Comparison of ENCODE assay signal across 1 cellular context in genomic region chr20:63706852-63707557, GRCh38.
TF ChIP-seq lines count a peak whose summit lies in the region.

No MANE protein-coding gene starts in this region.

TF ChIP-seq in HepG2, 621 proteins besides CTCF, POLR2A, EP300 and RAD21 (continued from another document and continues in another):
- TF ChIP-seq DBP (CRISPR knock-in tag; IDR thresholded peaks at IDR 0.05; ENCODE audit: not compliant biosample characterization) (no peak), RARA (CRISPR knock-in tag; IDR thresholded peaks at IDR 0.05) (peak; percentile 53; the same call in 1 of the 2 replicates), ARNT (IDR thresholded peaks at IDR 0.05) (no peak), ZNF558 (CRISPR knock-in tag; IDR thresholded peaks at IDR 0.05; ENCODE audit: borderline replicate concordance) (0 out of 2 replicates have a peak, but pooled peaks have one; percentile 19), MED13 (CRISPR knock-in tag; IDR thresholded peaks at IDR 0.05) (no peak), SMAD9 (CRISPR knock-in tag; IDR thresholded peaks at IDR 0.05) (0 out of 2 replicates have a peak, but pooled peaks have one; percentile 17), FOXA1 (IDR thresholded peaks at IDR 0.05) (no peak), FOXA1 (CRISPR knock-in tag; IDR thresholded peaks at IDR 0.05) (peak; percentile 60), ETV5 (CRISPR knock-in tag; IDR thresholded peaks at IDR 0.05; ENCODE audit: borderline replicate concordance) (no peak; the same call in 1 of the 2 replicates), FOXP1 (IDR thresholded peaks at IDR 0.05) (no peak), FOXP1 (CRISPR knock-in tag; IDR thresholded peaks at IDR 0.05) (no peak), SP140L (CRISPR knock-in tag; IDR thresholded peaks at IDR 0.05; ENCODE audit: borderline replicate concordance) (no peak), NCOR1 (IDR thresholded peaks at IDR 0.05; ENCODE audit: borderline replicate concordance, low read length) (peak; percentile 0; the same call in 1 of the 2 replicates), HOXA3 (CRISPR knock-in tag; IDR thresholded peaks at IDR 0.05) (peak; percentile 68; the same call in 1 of the 2 replicates), ZNF138 (CRISPR knock-in tag; IDR thresholded peaks at IDR 0.05; ENCODE audit: low read depth) (no peak), GABPB1 (CRISPR knock-in tag; IDR thresholded peaks at IDR 0.05) (peak; percentile 39; the same call in 1 of the 2 replicates), AKAP8 (CRISPR knock-in tag; IDR thresholded peaks at IDR 0.05) (peak; percentile 88), ATF3 (CRISPR knock-in tag; IDR thresholded peaks at IDR 0.05) (no peak; the same call in 1 of the 2 replicates), KAT7 (CRISPR knock-in tag; IDR thresholded peaks at IDR 0.05; ENCODE audit: borderline replicate concordance) (no peak), MZF1 (CRISPR knock-in tag; IDR thresholded peaks at IDR 0.05; ENCODE audit: borderline replicate concordance) (no peak), PCBP2 (optimal IDR thresholded peaks at IDR 0.05; ENCODE audit: low read depth, low read length, poor library complexity, severe bottlenecking) (no peak), MED8 (CRISPR knock-in tag; IDR thresholded peaks at IDR 0.05; ENCODE audit: insufficient replicate concordance) (no peak), FOXA3 (CRISPR knock-in tag; IDR thresholded peaks at IDR 0.05) (peak; percentile 46; the same call in 1 of the 2 replicates), JUNB (CRISPR knock-in tag; IDR thresholded peaks at IDR 0.05; ENCODE audit: borderline replicate concordance) (no peak), HOXA7 (CRISPR knock-in tag; IDR thresholded peaks at IDR 0.05) (no peak), ZNF260 (CRISPR knock-in tag; IDR thresholded peaks at IDR 0.05; ENCODE audit: borderline replicate concordance, low read depth) (no peak), ZHX1 (CRISPR knock-in tag; IDR thresholded peaks at IDR 0.05; ENCODE audit: low read depth) (0 out of 2 replicates have a peak, but pooled peaks have one; percentile 89), STAT6 (CRISPR knock-in tag; IDR thresholded peaks at IDR 0.05; ENCODE audit: borderline replicate concordance) (no peak), NFYB (CRISPR knock-in tag; IDR thresholded peaks at IDR 0.05) (no peak), RNF219 (CRISPR knock-in tag; IDR thresholded peaks at IDR 0.05) (no peak), ZNF670 (CRISPR knock-in tag; IDR thresholded peaks at IDR 0.05; ENCODE audit: borderline replicate concordance) (0 out of 2 replicates have a peak, but pooled peaks have one; percentile 31), ZBTB34 (CRISPR knock-in tag; IDR thresholded peaks at IDR 0.05) (no peak), ARNTL (CRISPR knock-in tag; IDR thresholded peaks at IDR 0.05) (peak; percentile 53; the same call in 1 of the 2 replicates), ZBTB7A (CRISPR knock-in tag; IDR thresholded peaks at IDR 0.05) (no peak), GLMP (CRISPR knock-in tag; IDR thresholded peaks at IDR 0.05; ENCODE audit: borderline replicate concordance) (0 out of 2 replicates have a peak, but pooled peaks have one; percentile 21), GTF2F1 (IDR thresholded peaks at IDR 0.05; ENCODE audit: low read length) (no peak), ZNF672 (CRISPR knock-in tag; IDR thresholded peaks at IDR 0.05) (no peak), ZNF143 (CRISPR knock-in tag; IDR thresholded peaks at IDR 0.05) (no peak; the same call in 1 of the 2 replicates), ZNF251 (CRISPR knock-in tag; IDR thresholded peaks at IDR 0.05) (0 out of 2 replicates have a peak, but pooled peaks have one; percentile 39), ZNF460 (CRISPR knock-in tag; IDR thresholded peaks at IDR 0.05; ENCODE audit: borderline replicate concordance) (peak; percentile 9)
- TF ChIP-seq, protein P1, sequence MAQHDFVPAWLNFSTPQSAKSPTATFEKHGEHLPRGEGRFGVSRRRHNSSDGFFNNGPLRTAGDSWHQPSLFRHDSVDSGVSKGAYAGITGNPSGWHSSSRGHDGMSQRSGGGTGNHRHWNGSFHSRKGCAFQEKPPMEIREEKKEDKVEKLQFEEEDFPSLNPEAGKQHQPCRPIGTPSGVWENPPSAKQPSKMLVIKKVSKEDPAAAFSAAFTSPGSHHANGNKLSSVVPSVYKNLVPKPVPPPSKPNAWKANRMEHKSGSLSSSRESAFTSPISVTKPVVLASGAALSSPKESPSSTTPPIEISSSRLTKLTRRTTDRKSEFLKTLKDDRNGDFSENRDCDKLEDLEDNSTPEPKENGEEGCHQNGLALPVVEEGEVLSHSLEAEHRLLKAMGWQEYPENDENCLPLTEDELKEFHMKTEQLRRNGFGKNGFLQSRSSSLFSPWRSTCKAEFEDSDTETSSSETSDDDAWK (CRISPR knock-in tag; IDR thresholded peaks at IDR 0.05) = no peak
- TF ChIP-seq, protein P2, sequence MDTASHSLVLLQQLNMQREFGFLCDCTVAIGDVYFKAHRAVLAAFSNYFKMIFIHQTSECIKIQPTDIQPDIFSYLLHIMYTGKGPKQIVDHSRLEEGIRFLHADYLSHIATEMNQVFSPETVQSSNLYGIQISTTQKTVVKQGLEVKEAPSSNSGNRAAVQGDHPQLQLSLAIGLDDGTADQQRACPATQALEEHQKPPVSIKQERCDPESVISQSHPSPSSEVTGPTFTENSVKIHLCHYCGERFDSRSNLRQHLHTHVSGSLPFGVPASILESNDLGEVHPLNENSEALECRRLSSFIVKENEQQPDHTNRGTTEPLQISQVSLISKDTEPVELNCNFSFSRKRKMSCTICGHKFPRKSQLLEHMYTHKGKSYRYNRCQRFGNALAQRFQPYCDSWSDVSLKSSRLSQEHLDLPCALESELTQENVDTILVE (CRISPR knock-in tag; IDR thresholded peaks at IDR 0.05) = 0 out of 2 replicates have a peak, but pooled peaks have one; percentile 64
- TF ChIP-seq, protein P3, sequence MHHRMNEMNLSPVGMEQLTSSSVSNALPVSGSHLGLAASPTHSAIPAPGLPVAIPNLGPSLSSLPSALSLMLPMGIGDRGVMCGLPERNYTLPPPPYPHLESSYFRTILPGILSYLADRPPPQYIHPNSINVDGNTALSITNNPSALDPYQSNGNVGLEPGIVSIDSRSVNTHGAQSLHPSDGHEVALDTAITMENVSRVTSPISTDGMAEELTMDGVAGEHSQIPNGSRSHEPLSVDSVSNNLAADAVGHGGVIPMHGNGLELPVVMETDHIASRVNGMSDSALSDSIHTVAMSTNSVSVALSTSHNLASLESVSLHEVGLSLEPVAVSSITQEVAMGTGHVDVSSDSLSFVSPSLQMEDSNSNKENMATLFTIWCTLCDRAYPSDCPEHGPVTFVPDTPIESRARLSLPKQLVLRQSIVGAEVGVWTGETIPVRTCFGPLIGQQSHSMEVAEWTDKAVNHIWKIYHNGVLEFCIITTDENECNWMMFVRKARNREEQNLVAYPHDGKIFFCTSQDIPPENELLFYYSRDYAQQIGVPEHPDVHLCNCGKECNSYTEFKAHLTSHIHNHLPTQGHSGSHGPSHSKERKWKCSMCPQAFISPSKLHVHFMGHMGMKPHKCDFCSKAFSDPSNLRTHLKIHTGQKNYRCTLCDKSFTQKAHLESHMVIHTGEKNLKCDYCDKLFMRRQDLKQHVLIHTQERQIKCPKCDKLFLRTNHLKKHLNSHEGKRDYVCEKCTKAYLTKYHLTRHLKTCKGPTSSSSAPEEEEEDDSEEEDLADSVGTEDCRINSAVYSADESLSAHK (CRISPR knock-in tag; IDR thresholded peaks at IDR 0.05; ENCODE audit: borderline replicate concordance) = no peak
- TF ChIP-seq, protein P4, sequence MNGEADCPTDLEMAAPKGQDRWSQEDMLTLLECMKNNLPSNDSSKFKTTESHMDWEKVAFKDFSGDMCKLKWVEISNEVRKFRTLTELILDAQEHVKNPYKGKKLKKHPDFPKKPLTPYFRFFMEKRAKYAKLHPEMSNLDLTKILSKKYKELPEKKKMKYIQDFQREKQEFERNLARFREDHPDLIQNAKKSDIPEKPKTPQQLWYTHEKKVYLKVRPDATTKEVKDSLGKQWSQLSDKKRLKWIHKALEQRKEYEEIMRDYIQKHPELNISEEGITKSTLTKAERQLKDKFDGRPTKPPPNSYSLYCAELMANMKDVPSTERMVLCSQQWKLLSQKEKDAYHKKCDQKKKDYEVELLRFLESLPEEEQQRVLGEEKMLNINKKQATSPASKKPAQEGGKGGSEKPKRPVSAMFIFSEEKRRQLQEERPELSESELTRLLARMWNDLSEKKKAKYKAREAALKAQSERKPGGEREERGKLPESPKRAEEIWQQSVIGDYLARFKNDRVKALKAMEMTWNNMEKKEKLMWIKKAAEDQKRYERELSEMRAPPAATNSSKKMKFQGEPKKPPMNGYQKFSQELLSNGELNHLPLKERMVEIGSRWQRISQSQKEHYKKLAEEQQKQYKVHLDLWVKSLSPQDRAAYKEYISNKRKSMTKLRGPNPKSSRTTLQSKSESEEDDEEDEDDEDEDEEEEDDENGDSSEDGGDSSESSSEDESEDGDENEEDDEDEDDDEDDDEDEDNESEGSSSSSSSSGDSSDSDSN (CRISPR knock-in tag; IDR thresholded peaks at IDR 0.05) = peak; percentile 22; the same call in 1 of the 2 replicates
